In genomic region chr7:151897201-151897711, GRCh38 we compare ENCODE assay signal across 16 cellular contexts. TPM values are rescaled to one million over a fixed set of nuclear protein-coding genes. Genes with fewer than 3 reads are reported as not detected.
A peak's percentile ranks its signal among the peaks of the same experiment; 100 is the strongest.
DNase-seq lines count a peak whose midpoint lies in the region; ATAC-seq and TF ChIP-seq lines count a peak whose summit lies in the region.
"Had no signal": no experiment of that assay in that cellular context is flagged by ENCODE, and none has a peak within 500 bp of the region (broad histone marks: within the 10 kb centered on the region; RNA-seq: fewer than 3 reads in every experiment).

No MANE protein-coding gene starts in this region.

- ATAC-seq in HG03521 (IDR thresholded peaks at IDR 0.05; ENCODE audit: unreplicated experiment) (no peak), HG03354 (IDR thresholded peaks at IDR 0.05; ENCODE audit: poor library complexity, severe bottlenecking, unreplicated experiment) (no peak)
- ATAC-seq: activated CD8-positive, alpha-beta T cell treated with anti-CD3 and anti-CD28 coated beads for 36 hours; activated naive CD4-positive, alpha-beta T cell treated with anti-CD3 and anti-CD28 coated beads, Interleukin-2, amount 50 U/mL, for 72 hours; T-cell had no signal

- peak; percentile 29 for TF ChIP-seq CTCF in 22Rv1 (IDR thresholded peaks at IDR 0.05)

- no peaks in the 10 kb centered on the region for H3K36me3 ChIP-seq in endocrine pancreas (ENCODE audit: control insufficient read depth, insufficient read depth, low read length)
- H3K36me3 ChIP-seq: BLaER1 had no signal

- H3K9ac ChIP-seq in endocrine pancreas (ENCODE audit: control insufficient read depth, insufficient read depth, low read length): no peak overlapping the region
- H3K9ac ChIP-seq: BLaER1 had no signal

- H3K4me1 ChIP-seq in endocrine pancreas (ENCODE audit: control insufficient read depth, insufficient read depth, low read length): no peaks in the 10 kb centered on the region

- H3K27me3 ChIP-seq in endocrine pancreas (ENCODE audit: control insufficient read depth, insufficient read depth, low read length): no peaks in the 10 kb centered on the region
- H3K27me3 ChIP-seq: BLaER1 had no signal

- 0 out of 2 replicates have a peak overlapping the region, but pooled peaks have one; percentile 16 for H3K27ac ChIP-seq in 22Rv1
- H3K27ac ChIP-seq: BLaER1 had no signal

- DNase-seq in HuH-7.5 (ENCODE audit: low spot score) (peak; percentile 44), mesenteric fat pad (ENCODE audit: low spot score) (peak; percentile 69), KBM-7 (no peak)
- no peak for DNase-seq in activated CD4-positive, alpha-beta T cell treated with anti-CD3 and anti-CD28 coated beads for 48 hours
- DNase-seq: activated CD8-positive, alpha-beta T cell treated with anti-CD3 and anti-CD28 coated beads for 36 hours; GDM1; naive B cell; stimulated activated CD4-positive, alpha-beta T cell treated with anti-CD3 and anti-CD28 coated beads, Interleukin-4, amount 100 ng/mL, for 1 hour; T-cell had no signal

- no peaks in the 10 kb centered on the region for H3K9me3 ChIP-seq in endocrine pancreas (ENCODE audit: control insufficient read depth, low read length)
- H3K9me3 ChIP-seq: BLaER1 had no signal

- in situ Hi-C loops in KBM-7 (cut with MboI; ENCODE audit: low pct_unique_long_range_greater_than_20kb, low sequenced_read_pairs): no loop called here

- H3K4me3 ChIP-seq in endocrine pancreas (ENCODE audit: control insufficient read depth, insufficient read depth, low read length): peak overlapping the region; percentile 7
- H3K4me3 ChIP-seq: BLaER1 had no signal

RNA-seq across cellular contexts. Expression of gene PRKAG2, which starts 20.3 kb away (rescaled TPM):
- 61.2 TPM for total RNA-seq in mesenteric fat pad

RNA-seq across cellular contexts. Expression of gene GALNTL5, which starts 59.0 kb away (rescaled TPM):
- not detected for total RNA-seq in mesenteric fat pad
- total RNA-seq: activated CD8-positive, alpha-beta T cell treated with anti-CD3 and anti-CD28 coated beads for 36 hours; activated naive CD4-positive, alpha-beta T cell treated with anti-CD3 and anti-CD28 coated beads, Interleukin-2, amount 50 U/mL, for 72 hours; glomerular endothelial cell; T-cell had no signal

Comparison
In these comparisons a context has a peak if more than half of its experiments do, and no peak if none do; other contexts are left out.
1. DNase-seq: peak in HuH-7.5 (single experiment) and mesenteric fat pad (single experiment); none in KBM-7 (single experiment) and activated CD4-positive, alpha-beta T cell treated with anti-CD3 and anti-CD28 coated beads for 48 hours (single experiment).